ENCODE assay signal across 2 cellular contexts in genomic region chr20:53425481-53425880, GRCh38.
A peak's percentile ranks its signal among the peaks of the same experiment; 100 is the strongest.
TF ChIP-seq lines count a peak whose summit lies in the region.

No MANE protein-coding gene starts in this region.

TF ChIP-seq in WTC11, 78 proteins besides CTCF, POLR2A, EP300 and RAD21 (continued from another document):
- no peak for TF ChIP-seq AFF4 (CRISPR knock-in tag; IDR thresholded peaks at IDR 0.05; ENCODE audit: borderline replicate concordance)

TF ChIP-seq in HepG2, 621 proteins besides CTCF, POLR2A, EP300 and RAD21 (continued from another document):
- TF ChIP-seq, protein P1, sequence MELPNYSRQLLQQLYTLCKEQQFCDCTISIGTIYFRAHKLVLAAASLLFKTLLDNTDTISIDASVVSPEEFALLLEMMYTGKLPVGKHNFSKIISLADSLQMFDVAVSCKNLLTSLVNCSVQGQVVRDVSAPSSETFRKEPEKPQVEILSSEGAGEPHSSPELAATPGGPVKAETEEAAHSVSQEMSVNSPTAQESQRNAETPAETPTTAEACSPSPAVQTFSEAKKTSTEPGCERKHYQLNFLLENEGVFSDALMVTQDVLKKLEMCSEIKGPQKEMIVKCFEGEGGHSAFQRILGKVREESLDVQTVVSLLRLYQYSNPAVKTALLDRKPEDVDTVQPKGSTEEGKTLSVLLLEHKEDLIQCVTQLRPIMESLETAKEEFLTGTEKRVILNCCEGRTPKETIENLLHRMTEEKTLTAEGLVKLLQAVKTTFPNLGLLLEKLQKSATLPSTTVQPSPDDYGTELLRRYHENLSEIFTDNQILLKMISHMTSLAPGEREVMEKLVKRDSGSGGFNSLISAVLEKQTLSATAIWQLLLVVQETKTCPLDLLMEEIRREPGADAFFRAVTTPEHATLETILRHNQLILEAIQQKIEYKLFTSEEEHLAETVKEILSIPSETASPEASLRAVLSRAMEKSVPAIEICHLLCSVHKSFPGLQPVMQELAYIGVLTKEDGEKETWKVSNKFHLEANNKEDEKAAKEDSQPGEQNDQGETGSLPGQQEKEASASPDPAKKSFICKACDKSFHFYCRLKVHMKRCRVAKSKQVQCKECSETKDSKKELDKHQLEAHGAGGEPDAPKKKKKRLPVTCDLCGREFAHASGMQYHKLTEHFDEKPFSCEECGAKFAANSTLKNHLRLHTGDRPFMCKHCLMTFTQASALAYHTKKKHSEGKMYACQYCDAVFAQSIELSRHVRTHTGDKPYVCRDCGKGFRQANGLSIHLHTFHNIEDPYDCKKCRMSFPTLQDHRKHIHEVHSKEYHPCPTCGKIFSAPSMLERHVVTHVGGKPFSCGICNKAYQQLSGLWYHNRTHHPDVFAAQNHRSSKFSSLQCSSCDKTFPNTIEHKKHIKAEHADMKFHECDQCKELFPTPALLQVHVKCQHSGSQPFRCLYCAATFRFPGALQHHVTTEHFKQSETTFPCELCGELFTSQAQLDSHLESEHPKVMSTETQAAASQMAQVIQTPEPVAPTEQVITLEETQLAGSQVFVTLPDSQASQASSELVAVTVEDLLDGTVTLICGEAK (IDR thresholded peaks at IDR 0.05): peak; percentile 59
- TF ChIP-seq, protein P1 (CRISPR knock-in tag; IDR thresholded peaks at IDR 0.05): peak; percentile 79; the same call in 1 of the 2 replicates
- TF ChIP-seq ZFP36L1 (CRISPR knock-in tag; IDR thresholded peaks at IDR 0.05) (0 out of 2 replicates have a peak, but pooled peaks have one; percentile 42), HNF4A (CRISPR knock-in tag; IDR thresholded peaks at IDR 0.05) (peak; percentile 3; the same call in 1 of the 2 replicates)
